Comparison of ENCODE assay signal across 18 cellular contexts in the genomic region with DNA sequence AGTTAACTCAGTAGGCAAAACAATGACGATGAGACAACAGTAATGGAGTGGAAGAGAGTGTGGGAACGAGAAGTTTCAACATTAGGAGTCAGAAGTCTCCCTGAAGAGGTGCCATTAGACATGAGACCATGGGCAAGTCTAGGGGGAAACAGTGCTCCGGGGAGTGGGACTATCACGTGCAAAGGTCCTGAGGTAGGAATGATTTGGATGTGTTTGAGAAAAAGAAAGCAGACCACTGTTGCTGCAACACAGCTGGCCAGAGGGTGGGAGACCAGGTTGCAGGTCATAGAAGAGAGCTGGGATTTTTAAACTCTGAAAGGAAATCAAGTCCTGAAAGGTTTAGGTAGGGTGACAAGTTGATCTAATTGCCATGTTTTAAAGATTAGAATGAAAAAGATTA.
"Had no signal": no experiment of that assay in that cellular context is flagged by ENCODE, and none has a peak within 500 bp of the region (broad histone marks: within the 10 kb centered on the region; RNA-seq: fewer than 3 reads in every experiment).

No MANE protein-coding gene starts in this region.

- H3K4me3 ChIP-seq: esophagus squamous epithelium, mucosa of descending colon, ovary, uterus had no signal

- H3K4me3 Mint-ChIP-seq: activated naive CD4-positive, alpha-beta T cell treated with anti-CD3 and anti-CD28 coated beads, Interleukin-2, amount 50 U/mL, for 24 hours; natural killer cell treated with Interleukin-12 subunit alpha and Interleukin-12 subunit beta and Interleukin-15 and Interleukin-18, amount 100 ng/mL, for 72 hours had no signal

- H3K36me3 ChIP-seq: brain microvascular endothelial cell, esophagus squamous epithelium, ovary, thoracic aorta, uterus had no signal

- FAIRE-seq: endometrium had no signal

- ATAC-seq: foreskin keratinocyte; natural killer cell treated with Interleukin-12 subunit alpha and Interleukin-12 subunit beta and Interleukin-15 and Interleukin-18, amount 100 ng/mL, for 72 hours; stimulated activated naive CD8-positive, alpha-beta T cell treated with anti-CD3 and anti-CD28 coated beads, Interleukin-15, amount 100 ng/mL, for 72 hours had no signal

- H3K4me1 ChIP-seq: foreskin keratinocyte, uterus had no signal

- H3K9me3 ChIP-seq: esophagus squamous epithelium, mucosa of descending colon, ovary, thoracic aorta, uterus had no signal

- H3K27ac ChIP-seq: brain microvascular endothelial cell, dorsolateral prefrontal cortex, esophagus squamous epithelium, foreskin keratinocyte, ovary, uterus had no signal

- H3K27ac Mint-ChIP-seq: activated naive CD4-positive, alpha-beta T cell treated with anti-CD3 and anti-CD28 coated beads, Interleukin-2, amount 50 U/mL, for 24 hours; natural killer cell treated with Interleukin-12 subunit alpha and Interleukin-12 subunit beta and Interleukin-15 and Interleukin-18, amount 100 ng/mL, for 72 hours had no signal

- DNase-seq: activated CD4-positive, alpha-beta T cell treated with anti-CD3 and anti-CD28 coated beads, Interleukin-2, amount 50 U/mL, for 1 hour; activated effector memory CD4-positive, alpha-beta T cell treated with Interleukin-2 at 50 U/mL for 16 hours; amniotic stem cell; dorsolateral prefrontal cortex; esophagus squamous epithelium; foreskin keratinocyte; head of caudate nucleus; ovary; stimulated activated CD4-positive, alpha-beta T cell treated with anti-CD3 and anti-CD28 coated beads, Interleukin-15, amount 100 ng/mL, for 24 hours; stimulated activated CD4-positive, alpha-beta T cell treated with anti-CD3 and anti-CD28 coated beads, Interleukin-4, amount 100 ng/mL, for 24 hours; stimulated activated naive CD8-positive, alpha-beta T cell treated with anti-CD3 and anti-CD28 coated beads, Interleukin-15, amount 100 ng/mL, for 72 hours; uterus had no signal

- H3K36me3 Mint-ChIP-seq: activated naive CD4-positive, alpha-beta T cell treated with anti-CD3 and anti-CD28 coated beads, Interleukin-2, amount 50 U/mL, for 24 hours; natural killer cell treated with Interleukin-12 subunit alpha and Interleukin-12 subunit beta and Interleukin-15 and Interleukin-18, amount 100 ng/mL, for 72 hours had no signal

- H3K27me3 ChIP-seq: brain microvascular endothelial cell, dorsolateral prefrontal cortex, ovary, uterus had no signal

- H3K9me3 Mint-ChIP-seq: activated naive CD4-positive, alpha-beta T cell treated with anti-CD3 and anti-CD28 coated beads, Interleukin-2, amount 50 U/mL, for 24 hours; natural killer cell treated with Interleukin-12 subunit alpha and Interleukin-12 subunit beta and Interleukin-15 and Interleukin-18, amount 100 ng/mL, for 72 hours; stimulated activated naive CD8-positive, alpha-beta T cell treated with anti-CD3 and anti-CD28 coated beads, Interleukin-15, amount 100 ng/mL, for 72 hours had no signal
